ENCODE assay signal across 19 cellular contexts in the genomic region with DNA sequence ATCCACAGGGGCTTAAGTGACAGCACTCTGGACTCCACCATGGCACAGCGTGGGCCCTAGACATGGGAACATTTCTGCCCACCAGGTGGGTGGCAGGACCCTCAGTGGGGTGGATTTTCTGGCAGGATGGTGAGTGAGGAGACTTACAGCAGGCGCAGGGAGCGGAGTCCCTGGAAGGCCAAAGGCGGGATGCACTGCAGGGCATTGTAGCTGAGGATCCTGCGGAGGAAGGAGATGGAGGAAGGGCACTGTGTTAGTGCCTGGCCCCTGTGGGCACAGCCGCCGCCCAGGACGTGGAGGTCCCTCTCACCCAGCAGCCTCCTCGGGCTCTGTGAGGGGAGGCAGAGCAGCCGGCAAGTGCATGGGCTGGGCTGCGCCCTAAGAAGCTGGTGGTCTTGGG.
A peak's percentile ranks its signal among the peaks of the same experiment; 100 is the strongest.
DNase-seq lines count a peak whose midpoint lies in the region; ATAC-seq and TF ChIP-seq lines count a peak whose summit lies in the region.
"Had no signal": no experiment of that assay in that cellular context is flagged by ENCODE, and none has a peak within 500 bp of the region (broad histone marks: within the 10 kb centered on the region; RNA-seq: fewer than 3 reads in every experiment).

No MANE protein-coding gene starts in this region.

- H3K4me3 ChIP-seq in foreskin fibroblast (ENCODE audit: low read depth in 1 of 2, low read length in 2 of 2): no peak overlapping the region
- H3K4me3 ChIP-seq: BLaER1, GM23338 had no signal

- peak overlapping the region; percentile 18 for H3K27ac Mint-ChIP-seq in activated T-cell treated with anti-CD3 and anti-CD28 coated beads, Interleukin-2, amount 50 U/mL, for 24 hours
- H3K27ac Mint-ChIP-seq in natural killer cell treated with Interleukin-12 subunit alpha and Interleukin-12 subunit beta and Interleukin-15 and Interleukin-18, amount 100 ng/mL, for 72 hours: no peak overlapping the region
- H3K27ac Mint-ChIP-seq in natural killer cell: no peak overlapping the region
- no peak overlapping the region for H3K27ac Mint-ChIP-seq in stimulated activated memory B cell treated with anti-CD40 and anti-IgM and Interleukin-4, amounts not matched to agents 10 μg/mL and 1 μg/mL and 100 μg/mL, for 72 hours
- H3K27ac Mint-ChIP-seq: B cell; CD4-positive, CD25-positive, alpha-beta regulatory T cell; CD8-positive, alpha-beta T cell; GM23338; HFFc6 had no signal

- no peaks in the 10 kb centered on the region for H3K9me3 Mint-ChIP-seq in activated T-cell treated with anti-CD3 and anti-CD28 coated beads, Interleukin-2, amount 50 U/mL, for 24 hours
- no peaks in the 10 kb centered on the region for H3K9me3 Mint-ChIP-seq in natural killer cell treated with Interleukin-12 subunit alpha and Interleukin-12 subunit beta and Interleukin-15 and Interleukin-18, amount 100 ng/mL, for 72 hours
- no peaks in the 10 kb centered on the region for H3K9me3 Mint-ChIP-seq in natural killer cell
- no peaks in the 10 kb centered on the region for H3K9me3 Mint-ChIP-seq in stimulated activated memory B cell treated with anti-CD40 and anti-IgM and Interleukin-4, amounts not matched to agents 10 μg/mL and 1 μg/mL and 100 μg/mL, for 72 hours
- H3K9me3 Mint-ChIP-seq: CD8-positive, alpha-beta T cell; GM23338; H9 had no signal

- TF ChIP-seq CTCF in natural killer cell (IDR thresholded peaks at IDR 0.05): no peak
- TF ChIP-seq CTCF in foreskin fibroblast (IDR thresholded peaks at IDR 0.05; ENCODE audit: low read depth, low read length): no peak

- H3K4me1 Mint-ChIP-seq in activated T-cell treated with anti-CD3 and anti-CD28 coated beads, Interleukin-2, amount 50 U/mL, for 24 hours (ENCODE audit: low read depth): no peaks in the 10 kb centered on the region
- H3K4me1 Mint-ChIP-seq in natural killer cell treated with Interleukin-12 subunit alpha and Interleukin-12 subunit beta and Interleukin-15 and Interleukin-18, amount 100 ng/mL, for 72 hours (ENCODE audit: low read depth in 2 of 2): no peaks in the 10 kb centered on the region
- H3K4me1 Mint-ChIP-seq in natural killer cell: no peaks in the 10 kb centered on the region
- H3K4me1 Mint-ChIP-seq in stimulated activated memory B cell treated with anti-CD40 and anti-IgM and Interleukin-4, amounts not matched to agents 10 μg/mL and 1 μg/mL and 100 μg/mL, for 72 hours: no peaks in the 10 kb centered on the region
- H3K4me1 Mint-ChIP-seq: B cell; CD4-positive, CD25-positive, alpha-beta regulatory T cell had no signal

- H3K36me3 Mint-ChIP-seq in activated T-cell treated with anti-CD3 and anti-CD28 coated beads, Interleukin-2, amount 50 U/mL, for 24 hours (ENCODE audit: low read depth): no peaks in the 10 kb centered on the region
- no peaks in the 10 kb centered on the region for H3K36me3 Mint-ChIP-seq in natural killer cell treated with Interleukin-12 subunit alpha and Interleukin-12 subunit beta and Interleukin-15 and Interleukin-18, amount 100 ng/mL, for 72 hours
- no peaks in the 10 kb centered on the region for H3K36me3 Mint-ChIP-seq in natural killer cell
- H3K36me3 Mint-ChIP-seq in stimulated activated memory B cell treated with anti-CD40 and anti-IgM and Interleukin-4, amounts not matched to agents 10 μg/mL and 1 μg/mL and 100 μg/mL, for 72 hours: no peaks in the 10 kb centered on the region
- H3K36me3 Mint-ChIP-seq: CD4-positive, CD25-positive, alpha-beta regulatory T cell; CD8-positive, alpha-beta T cell had no signal

- peaks cover 4% of the 10 kb centered on the region for H3K27me3 Mint-ChIP-seq in activated T-cell treated with anti-CD3 and anti-CD28 coated beads, Interleukin-2, amount 50 U/mL, for 24 hours
- peaks cover 12 to 14% of the 10 kb centered on the region in 2 donors for H3K27me3 Mint-ChIP-seq in natural killer cell treated with Interleukin-12 subunit alpha and Interleukin-12 subunit beta and Interleukin-15 and Interleukin-18, amount 100 ng/mL, for 72 hours
- H3K27me3 Mint-ChIP-seq in natural killer cell (ENCODE audit: low read depth in 2 of 2): peaks cover 0 to 10% of the 10 kb centered on the region in 2 donors
- peaks cover 20% of the 10 kb centered on the region for H3K27me3 Mint-ChIP-seq in stimulated activated memory B cell treated with anti-CD40 and anti-IgM and Interleukin-4, amounts not matched to agents 10 μg/mL and 1 μg/mL and 100 μg/mL, for 72 hours

- peak in 1 of 2 donors; percentile 13 for ATAC-seq in natural killer cell treated with Interleukin-12 subunit alpha and Interleukin-12 subunit beta and Interleukin-15 and Interleukin-18, amount 100 ng/mL, for 72 hours
- ATAC-seq in natural killer cell: no peak
- ATAC-seq in stimulated activated memory B cell treated with anti-CD40 and anti-IgM and Interleukin-4, amounts not matched to agents 10 μg/mL and 1 μg/mL and 100 μg/mL, for 72 hours: peak; percentile 41
- ATAC-seq in GM18519 (IDR thresholded peaks at IDR 0.05; ENCODE audit: low FRiP score, unreplicated experiment): no peak
- ATAC-seq: CD8-positive, alpha-beta T cell; HCT116 had no signal

- intact Hi-C loops in natural killer cell (cut with micrococcal nuclease): no loop called here

- no peak overlapping the region for H3K4me3 Mint-ChIP-seq in activated T-cell treated with anti-CD3 and anti-CD28 coated beads, Interleukin-2, amount 50 U/mL, for 24 hours
- no peak overlapping the region for H3K4me3 Mint-ChIP-seq in natural killer cell treated with Interleukin-12 subunit alpha and Interleukin-12 subunit beta and Interleukin-15 and Interleukin-18, amount 100 ng/mL, for 72 hours
- no peak overlapping the region for H3K4me3 Mint-ChIP-seq in natural killer cell
- H3K4me3 Mint-ChIP-seq in stimulated activated memory B cell treated with anti-CD40 and anti-IgM and Interleukin-4, amounts not matched to agents 10 μg/mL and 1 μg/mL and 100 μg/mL, for 72 hours: no peak overlapping the region
- H3K4me3 Mint-ChIP-seq: B cell; CD4-positive, CD25-positive, alpha-beta regulatory T cell; CD8-positive, alpha-beta T cell; GM23338; H9; HFFc6 had no signal

- DNase-seq in activated T-cell treated with anti-CD3 and anti-CD28 coated beads, Interleukin-2, amount 50 U/mL, for 24 hours: no peak
- no peak for DNase-seq in activated T-cell treated with anti-CD3 and anti-CD28 coated beads, Interleukin-2, amount 50 U/mL, for 1 hour
- DNase-seq in natural killer cell treated with Interleukin-12 subunit alpha and Interleukin-12 subunit beta and Interleukin-15 and Interleukin-18, amount 100 ng/mL, for 72 hours (ENCODE audit: low spot score): peak; percentile 23
- DNase-seq in natural killer cell: no peak
- DNase-seq in mesenteric fat pad (ENCODE audit: low spot score): peak; percentile 71
- DNase-seq in foreskin fibroblast: no peak
- DNase-seq: Caco-2; CD4-positive, CD25-positive, alpha-beta regulatory T cell; CD8-positive, alpha-beta T cell; DMS153; DND-41; H9; HFFc6 had no signal

Comparison
In these comparisons a context has a peak if more than half of its experiments do, and no peak if none do; other contexts are left out.
1. DNase-seq: peak in natural killer cell treated with Interleukin-12 subunit alpha and Interleukin-12 subunit beta and Interleukin-15 and Interleukin-18, amount 100 ng/mL, for 72 hours (single experiment) and mesenteric fat pad (single experiment); none in activated T-cell treated with anti-CD3 and anti-CD28 coated beads, Interleukin-2, amount 50 U/mL, for 24 hours (single experiment), activated T-cell treated with anti-CD3 and anti-CD28 coated beads, Interleukin-2, amount 50 U/mL, for 1 hour (single experiment), natural killer cell (single experiment) and foreskin fibroblast (0 of 2).